Comparison of ENCODE assay signal across 14 cellular contexts in genomic region chr9:131228096-131228495, GRCh38. TPM values are rescaled to one million over a fixed set of nuclear protein-coding genes. Genes with fewer than 3 reads are reported as not detected.
DNase-seq lines count a peak whose midpoint lies in the region; FAIRE-seq and TF ChIP-seq lines count a peak whose summit lies in the region.
"Had no signal": no experiment of that assay in that cellular context is flagged by ENCODE, and none has a peak within 500 bp of the region (broad histone marks: within the 10 kb centered on the region; RNA-seq: fewer than 3 reads in every experiment).

No MANE protein-coding gene starts in this region.

- POLR2A ChIA-PET in endothelial cell of umbilical vein (lab: Charles Lee), result no interaction called here

- H3K27me3 ChIP-seq in endothelial cell of umbilical vein (ENCODE audit: control insufficient read depth in 2 of 2, insufficient read depth in 2 of 2, low read length in 2 of 2), result no peaks in the 10 kb centered on the region
- no peaks in the 10 kb centered on the region for H3K27me3 ChIP-seq in osteoblast (ENCODE audit: insufficient read depth, low read length)
- no peaks in the 10 kb centered on the region for H3K27me3 ChIP-seq in prostate gland (replicated peaks; ENCODE audit: insufficient read depth)
- H3K27me3 ChIP-seq: foreskin keratinocyte had no signal

- 51% methylated on average over 8 of the region's 8 CpGs for WGBS in prostate gland

- dilution Hi-C loops in endothelial cell of umbilical vein (cut with MboI; ENCODE audit: extremely low pct_ligation_motif_present, low sequenced_read_pairs), result no loop called here

- TF ChIP-seq CTCF in endothelial cell of umbilical vein (IDR thresholded peaks at IDR 0.05; ENCODE audit: extremely low read depth in 1 of 2, insufficient read depth in 1 of 2, low read depth in 1 of 2, low read length in 2 of 2) (no peak), osteoblast (IDR thresholded peaks at IDR 0.05; ENCODE audit: extremely low read depth, low read depth, low read length) (no peak), prostate gland (IDR thresholded peaks at IDR 0.05) (no peak)

- H3K27ac ChIP-seq in endothelial cell of umbilical vein (ENCODE audit: insufficient read depth, low read depth, low read length) (no peak overlapping the region), osteoblast (ENCODE audit: low read depth, low read length) (no peak overlapping the region), prostate gland (no peak overlapping the region)
- H3K27ac ChIP-seq: foreskin keratinocyte had no signal

- H4K20me1 ChIP-seq in endothelial cell of umbilical vein (replicated peaks; ENCODE audit: control insufficient read depth, extremely low read depth, insufficient read depth, low read length) (no peaks in the 10 kb centered on the region), osteoblast (ENCODE audit: insufficient read depth, low read length) (peaks cover 2% of the 10 kb centered on the region)

- H3K9me3 ChIP-seq in endothelial cell of umbilical vein (replicated peaks; ENCODE audit: control insufficient read depth, insufficient read depth, low read length) (no peaks in the 10 kb centered on the region), osteoblast (ENCODE audit: low read depth, low read length) (no peaks in the 10 kb centered on the region), prostate gland (no peaks in the 10 kb centered on the region)

- no peaks in the 10 kb centered on the region for H3K79me2 ChIP-seq in endothelial cell of umbilical vein (ENCODE audit: control insufficient read depth, insufficient read depth, low read length)
- H3K79me2 ChIP-seq in osteoblast (ENCODE audit: insufficient read depth, low read length), result no peaks in the 10 kb centered on the region

- H3K4me3 ChIP-seq in endothelial cell of umbilical vein (replicated peaks in 1 of 3; ENCODE audit: insufficient read depth in 1 of 3, low read depth in 1 of 3, low read length in 3 of 3), result no peak overlapping the region
- H3K4me3 ChIP-seq in osteoblast (ENCODE audit: insufficient read depth, low read length), result no peak overlapping the region
- H3K4me3 ChIP-seq in prostate gland, result no peak overlapping the region

- no peak overlapping the region for H2AFZ ChIP-seq in endothelial cell of umbilical vein (ENCODE audit: low read depth, low read length)
- no peak overlapping the region for H2AFZ ChIP-seq in osteoblast (ENCODE audit: low read length)

- intact Hi-C loops in endothelial cell of umbilical vein (cut with micrococcal nuclease) (no loop called here), prostate gland (cut with DNase I) (no loop called here)

- no peaks in the 10 kb centered on the region for H3K9me1 ChIP-seq in endothelial cell of umbilical vein (replicated peaks; ENCODE audit: control insufficient read depth, extremely low read depth, insufficient read depth, low read length)

- no peak overlapping the region for H3K9ac ChIP-seq in endothelial cell of umbilical vein (replicated peaks; ENCODE audit: extremely low read depth, insufficient read depth, low read length)

- H3K36me3 ChIP-seq in endothelial cell of umbilical vein (ENCODE audit: control insufficient read depth in 2 of 2, extremely low read depth in 1 of 2, insufficient read depth in 2 of 2, low read length in 2 of 2) (peaks cover 0 to 10% of the 10 kb centered on the region in 2 experiments), osteoblast (ENCODE audit: insufficient read depth, low read length) (peaks cover 24% of the 10 kb centered on the region), prostate gland (no peaks in the 10 kb centered on the region)

- DNase-seq in DMS79 (lab: John Stamatoyannopoulos, UW), result peak; percentile 48
- DNase-seq in NCI-H2107 treated with DMSO at 0.1 percent for 48 hours (lab: John Stamatoyannopoulos, UW; ENCODE audit: unreplicated experiment), result peak; percentile 67
- peak; percentile 15 for DNase-seq in endothelial cell of umbilical vein (ENCODE audit: low read depth, low spot score)
- peak; percentile 11 for DNase-seq in osteoblast (ENCODE audit: insufficient read length, low spot score, missing footprints)
- DNase-seq in activated naive CD4-positive, alpha-beta T cell treated with Interleukin-2 at 50 U/mL for 16 hours, result no peak
- DNase-seq in prostate gland (ENCODE audit: low spot score), result no peak
- DNase-seq in SK-N-DZ (ENCODE audit: low spot score), result no peak
- no peak for DNase-seq in activated naive CD4-positive, alpha-beta T cell treated with anti-CD3 and anti-CD28 coated beads, Interleukin-2, amount 50 U/mL, for 16 hours
- DNase-seq: activated naive CD8-positive, alpha-beta T cell treated with anti-CD3 and anti-CD28 coated beads, Interleukin-2, amount 10 ng/mL, durations not matched to agents 7 days and 5 days; foreskin keratinocyte; GDM1; kidney glomerular epithelial cell; NCI-H1930 had no signal

- H3K4me1 ChIP-seq in endothelial cell of umbilical vein (ENCODE audit: control insufficient read depth, extremely low read depth, insufficient read depth, low read length) (peaks cover 39% of the 10 kb centered on the region), osteoblast (ENCODE audit: insufficient read depth, low read length) (peaks cover 4% of the 10 kb centered on the region), prostate gland (replicated peaks) (peaks cover 5% of the 10 kb centered on the region)
- H3K4me1 ChIP-seq: foreskin keratinocyte had no signal

- CTCF ChIA-PET in endothelial cell of umbilical vein (lab: Charles Lee), result interaction anchor here (0.7 to 3.5 kb wide), 2 partner anchors 13 to 358 kb away, joined by 3 to 10 read pairs; no protein-coding TSS in a partner anchor

- TF ChIP-seq POLR2A in endothelial cell of umbilical vein (IDR thresholded peaks at IDR 0.05; ENCODE audit: low read depth, low read length) (no peak), prostate gland (IDR thresholded peaks at IDR 0.05) (no peak)

- no peak for FAIRE-seq in endothelial cell of umbilical vein (lab: Jason Lieb, UNC)
- FAIRE-seq: GM18507 had no signal

- H3K4me2 ChIP-seq in endothelial cell of umbilical vein (ENCODE audit: insufficient read depth, low read length) (no peak overlapping the region), osteoblast (ENCODE audit: insufficient read depth, low read length) (no peak overlapping the region)

- BruUV-seq in endothelial cell of umbilical vein (replicated peaks; lab: Mats Ljungman, UMichigan), result no TSS peak

TF ChIP-seq in endothelial cell of umbilical vein, 7 proteins besides CTCF, POLR2A, EP300 and RAD21:
- TF ChIP-seq MAX (IDR thresholded peaks at IDR 0.05; ENCODE audit: insufficient read depth, insufficient read length) (no peak), GATA2 (IDR thresholded peaks at IDR 0.05; ENCODE audit: insufficient read depth, insufficient read length, low read depth, low read length) (no peak), POLR2AphosphoS5 (IDR thresholded peaks at IDR 0.05; ENCODE audit: insufficient read depth, low read depth, low read length) (no peak), EZH2 (IDR thresholded peaks at IDR 0.05; ENCODE audit: borderline replicate concordance, low read depth, low read length, severe bottlenecking) (no peak), JUN (IDR thresholded peaks at IDR 0.05; ENCODE audit: borderline replicate concordance, insufficient read depth, insufficient read length, low read depth) (no peak), MYC (IDR thresholded peaks at IDR 0.05; ENCODE audit: low read depth, low read length) (no peak), FOS (IDR thresholded peaks at IDR 0.05; ENCODE audit: borderline replicate concordance, insufficient read depth, low read length) (no peak)

RNA-seq across cellular contexts. Expression of gene FAM78A, which starts 48.2 kb away (rescaled TPM):
- total RNA-seq in endothelial cell of umbilical vein, result 26.6 and 34.0 TPM in 2 replicates
- polyA plus RNA-seq in endothelial cell of umbilical vein, result 37.4 and 45.9 TPM in 2 replicates
- 17.4 and 21.6 TPM in 2 replicates for polyA plus RNA-seq in endothelial cell of umbilical vein (2011; cell fraction: cytosol; rRNA removed)
- polyA plus RNA-seq in endothelial cell of umbilical vein (2011; cell fraction: nucleus; rRNA removed), result 17.3 and 22.0 TPM in 2 replicates
- 11.4 and 14.4 TPM in 2 replicates for polyA plus RNA-seq in endothelial cell of umbilical vein (2012)
- polyA minus RNA-seq in endothelial cell of umbilical vein, result 30.2 and 36.7 TPM in 2 replicates
- polyA minus RNA-seq in endothelial cell of umbilical vein (2011; cell fraction: cytosol; rRNA and poly(A)+ RNA removed), result 15.3 TPM
- polyA minus RNA-seq in endothelial cell of umbilical vein (2011; cell fraction: nucleus; rRNA and poly(A)+ RNA removed), result 8.5 and 17.8 TPM in 2 replicates
- 0.36 and 0.59 TPM in 2 replicates for total RNA-seq in osteoblast
- total RNA-seq in prostate gland, result 10 to 100 TPM in 1 of 2 donors, under 1 TPM in 1; 0.73 to 16.4 TPM
- 0.96 and 1.3 TPM in 2 replicates for polyA plus RNA-seq in SK-N-DZ (2014; cell fraction: cytosol; rRNA removed)
- 0.56 and 0.67 TPM in 2 replicates for polyA plus RNA-seq in SK-N-DZ (2014; cell fraction: nucleus; rRNA removed)

Comparison
In these comparisons a context has a peak if more than half of its experiments do, and no peak if none do; other contexts are left out.
1. DNase-seq: peak in DMS79 (single experiment), NCI-H2107 treated with DMSO at 0.1 percent for 48 hours (single experiment), endothelial cell of umbilical vein (single experiment) and osteoblast (single experiment); none in activated naive CD4-positive, alpha-beta T cell treated with Interleukin-2 at 50 U/mL for 16 hours (single experiment), prostate gland (single experiment), SK-N-DZ (single experiment) and activated naive CD4-positive, alpha-beta T cell treated with anti-CD3 and anti-CD28 coated beads, Interleukin-2, amount 50 U/mL, for 16 hours (single experiment).